Comparison of ENCODE assay signal across 9 cellular contexts in genomic region chr16:57810197-57811024, GRCh38. TPM values are rescaled to one million over a fixed set of nuclear protein-coding genes. Genes with fewer than 3 reads are reported as not detected.
DNase-seq lines count a peak whose midpoint lies in the region; ATAC-seq and TF ChIP-seq lines count a peak whose summit lies in the region.
"Had no signal": no experiment of that assay in that cellular context is flagged by ENCODE, and none has a peak within 500 bp of the region (broad histone marks: within the 10 kb centered on the region; RNA-seq: fewer than 3 reads in every experiment).

No MANE protein-coding gene starts in this region.

- H3K27me3 Mint-ChIP-seq in endodermal cell (ENCODE audit: insufficient read depth), result no peaks in the 10 kb centered on the region
- peaks cover 16% of the 10 kb centered on the region for H3K27me3 Mint-ChIP-seq in nephron progenitor cell (ENCODE audit: low read depth, poor library complexity)

- no peaks in the 10 kb centered on the region for H3K36me3 ChIP-seq in endodermal cell (ENCODE audit: control insufficient read depth, insufficient read depth, low read length)

- no peak overlapping the region for H3K27ac ChIP-seq in endodermal cell (ENCODE audit: low read depth, low read length)
- peak overlapping the region; percentile 6 for H3K27ac ChIP-seq in substantia nigra (ENCODE audit: low read depth, low read length, poor library complexity, severe bottlenecking)
- H3K27ac ChIP-seq: 22Rv1 had no signal

- TF ChIP-seq CTCF in endodermal cell (conservative IDR thresholded peaks at IDR 0.05), result no peak
- no peak for TF ChIP-seq CTCF in nephron progenitor cell (IDR thresholded peaks at IDR 0.05)

- H3K9me3 Mint-ChIP-seq in endodermal cell (no peaks in the 10 kb centered on the region), nephron progenitor cell (no peaks in the 10 kb centered on the region)

- H3K27me3 ChIP-seq in endodermal cell (ENCODE audit: control insufficient read depth, insufficient read depth, low read length, poor library complexity, severe bottlenecking), result no peaks in the 10 kb centered on the region

- H3K9me3 ChIP-seq in endodermal cell (ENCODE audit: control insufficient read depth, low read length), result no peaks in the 10 kb centered on the region

- H3K4me1 ChIP-seq in endodermal cell (ENCODE audit: control insufficient read depth, insufficient read depth, low read length), result peaks cover 13% of the 10 kb centered on the region

- H3K4me3 ChIP-seq in endodermal cell (ENCODE audit: low read length), result no peak overlapping the region

- 41 to 42% methylated on average over 14 of the region's 14 CpGs for WGBS in endodermal cell (ENCODE audit: insufficient coverage in 1 of 2, insufficient read length in 1 of 2), 2 experiments

- DNase-seq in DMS 273 (lab: John Stamatoyannopoulos, UW; ENCODE audit: unreplicated experiment) (peak; percentile 51), DMS 273 treated with DMSO at 0.1 percent for 48 hours (lab: John Stamatoyannopoulos, UW) (no peak), NAMALWA (ENCODE audit: low spot score) (peak; percentile 37), endodermal cell (peak; percentile 97), nephron progenitor cell (peak; percentile 36), substantia nigra (lab: John Stamatoyannopoulos, UW) (peak in 11 of 49 donors; percentile 28 to 74 (median 51))
- peak; percentile 31 to 58 for DNase-seq in activated CD4-positive, alpha-beta T cell treated with anti-CD3 and anti-CD28 coated beads, Interleukin-2, amount 50 U/mL, for 24 hours (ENCODE audit: low read depth in 1 of 2, low spot score in 1 of 2)

- H3K36me3 Mint-ChIP-seq in endodermal cell (ENCODE audit: low read depth), result no peaks in the 10 kb centered on the region
- no peaks in the 10 kb centered on the region for H3K36me3 Mint-ChIP-seq in nephron progenitor cell (ENCODE audit: low read depth)

- peak overlapping the region; percentile 94 for H3K27ac Mint-ChIP-seq in endodermal cell
- H3K27ac Mint-ChIP-seq in nephron progenitor cell, result no peak overlapping the region

- no peak overlapping the region for H3K9ac ChIP-seq in endodermal cell (ENCODE audit: extremely low read depth, low read length, poor library complexity, severe bottlenecking)

- no peak overlapping the region for H3K4me3 Mint-ChIP-seq in endodermal cell
- H3K4me3 Mint-ChIP-seq in nephron progenitor cell, result no peak overlapping the region

- peak; percentile 99 for ATAC-seq in HG02623 (IDR thresholded peaks at IDR 0.05; ENCODE audit: unreplicated experiment)

- H3K4me1 Mint-ChIP-seq in endodermal cell (peaks cover 32% of the 10 kb centered on the region), nephron progenitor cell (peaks cover 29% of the 10 kb centered on the region)

RNA-seq across cellular contexts. Expression of gene KIFC3, which starts 8.1 kb away (rescaled TPM):
- total RNA-seq in endodermal cell, result 10 to 100 TPM; 39.2 to 39.3 TPM
- 18.0 TPM for polyA plus RNA-seq in endodermal cell (2013, experiment 1 of 2)
- 22.9 TPM for polyA plus RNA-seq in endodermal cell (2013, experiment 2 of 2)
